ENCODE assay signal across 8 cellular contexts in genomic region chr17:77282524-77283515, GRCh38.
A peak's percentile ranks its signal among the peaks of the same experiment; 100 is the strongest.
DNase-seq lines count a peak whose midpoint lies in the region; ATAC-seq, FAIRE-seq and TF ChIP-seq lines count a peak whose summit lies in the region.

No MANE protein-coding gene starts in this region.

- H3K4me1 ChIP-seq in astrocyte (ENCODE audit: insufficient read depth, low read length) (peaks cover 64% of the 10 kb centered on the region), mucosa of descending colon (ENCODE audit: low read depth) (peaks cover 59% of the 10 kb centered on the region), Karpas-422 (ENCODE audit: low read length) (no peaks in the 10 kb centered on the region)

- H3K9ac ChIP-seq in astrocyte (ENCODE audit: low read length) (peak overlapping the region; percentile 67), Karpas-422 (ENCODE audit: low read length) (no peak overlapping the region)

- H3K9me2 ChIP-seq in Karpas-422 (replicated peaks; ENCODE audit: insufficient read depth, low read length): no peaks in the 10 kb centered on the region

- H3K36me3 Mint-ChIP-seq in astrocyte (ENCODE audit: low read depth, unreplicated experiment): no peaks in the 10 kb centered on the region

- intact Hi-C loops in mucosa of descending colon (cut with DNase I, micrococcal nuclease): no loop called here

- H3K27me3 Mint-ChIP-seq in astrocyte (ENCODE audit: low read depth, unreplicated experiment): peaks cover 7% of the 10 kb centered on the region

- H3K9me3 ChIP-seq in astrocyte (ENCODE audit: insufficient read depth, low read depth, low read length): no peaks in the 10 kb centered on the region
- H3K9me3 ChIP-seq in mucosa of descending colon: no peaks in the 10 kb centered on the region
- H3K9me3 ChIP-seq in Karpas-422 (ENCODE audit: low read length): no peaks in the 10 kb centered on the region

- H3K27ac Mint-ChIP-seq in astrocyte (ENCODE audit: unreplicated experiment): no peak overlapping the region

- H3K27ac ChIP-seq in astrocyte (ENCODE audit: low read depth, low read length) (no peak overlapping the region), Karpas-422 (ENCODE audit: low read length) (no peak overlapping the region)

- peaks cover 24% of the 10 kb centered on the region for H3K4me1 Mint-ChIP-seq in astrocyte (ENCODE audit: low read depth, unreplicated experiment)

- ATAC-seq in mucosa of descending colon: no peak
- ATAC-seq in GM21619 (IDR thresholded peaks at IDR 0.05; ENCODE audit: unreplicated experiment): no peak
- ATAC-seq in HG03565 (IDR thresholded peaks at IDR 0.05; ENCODE audit: unreplicated experiment): no peak

- peak; percentile 85 for DNase-seq in CD1c-positive myeloid dendritic cell (ENCODE audit: extremely low spot score)
- peak; percentile 79 for DNase-seq in HT-29 (ENCODE audit: low spot score)
- peak; percentile 80 for DNase-seq in astrocyte (ENCODE audit: low read depth)
- peak; percentile 77 to 78 (median 77) for DNase-seq in mucosa of descending colon
- no peak for DNase-seq in Karpas-422
- DNase-seq in AML-193 (lab: John Stamatoyannopoulos, UW): no peak

- H3K36me3 ChIP-seq in astrocyte (ENCODE audit: insufficient read depth, low read length) (no peaks in the 10 kb centered on the region), mucosa of descending colon (ENCODE audit: low read depth) (no peaks in the 10 kb centered on the region), Karpas-422 (ENCODE audit: insufficient read depth, low read length) (no peaks in the 10 kb centered on the region)

- no peak for TF ChIP-seq CTCF in astrocyte (IDR thresholded peaks at IDR 0.05; ENCODE audit: insufficient read depth, low read depth, low read length)
- no peak for TF ChIP-seq CTCF in mucosa of descending colon (IDR thresholded peaks at IDR 0.05)

- H3K4me3 Mint-ChIP-seq in astrocyte (ENCODE audit: unreplicated experiment): peak overlapping the region; percentile 78

- H4K20me1 ChIP-seq in astrocyte (ENCODE audit: insufficient read depth, low read length): no peaks in the 10 kb centered on the region
- 0 out of 2 replicates have a peak, but pooled peaks cover 4% of the 10 kb centered on the region for H4K20me1 ChIP-seq in Karpas-422 (ENCODE audit: insufficient read depth, low read depth, low read length)

- no peaks in the 10 kb centered on the region for H3K27me3 ChIP-seq in astrocyte (ENCODE audit: insufficient read depth, low read length)
- H3K27me3 ChIP-seq in Karpas-422 (ENCODE audit: low read length): no peaks in the 10 kb centered on the region

- no peak overlapping the region for H2AFZ ChIP-seq in astrocyte (ENCODE audit: low read depth, low read length)
- no peak overlapping the region for H2AFZ ChIP-seq in Karpas-422 (ENCODE audit: low read length)

- H3K9me3 Mint-ChIP-seq in astrocyte (ENCODE audit: unreplicated experiment): no peaks in the 10 kb centered on the region

- peak overlapping the region; percentile 90 for H3K4me2 ChIP-seq in astrocyte (ENCODE audit: low read length)
- H3K4me2 ChIP-seq in Karpas-422 (ENCODE audit: low read depth, low read length, poor library complexity, severe bottlenecking): no peak overlapping the region

- FAIRE-seq in astrocyte (lab: Jason Lieb, UNC): no peak

- H3K4me3 ChIP-seq in astrocyte (ENCODE audit: insufficient read depth, low read depth, low read length) (peak overlapping the region; percentile 29), mucosa of descending colon (no peak overlapping the region), Karpas-422 (ENCODE audit: low read length) (no peak overlapping the region)

- peaks cover 10% of the 10 kb centered on the region for H3K79me2 ChIP-seq in astrocyte (ENCODE audit: insufficient read depth, low read length)
- no peaks in the 10 kb centered on the region for H3K79me2 ChIP-seq in Karpas-422 (ENCODE audit: low read length)

Comparison
In these comparisons a context has a peak if more than half of its experiments do, and no peak if none do; other contexts are left out.
1. DNase-seq: peak in CD1c-positive myeloid dendritic cell (single experiment), HT-29 (single experiment), astrocyte (single experiment) and mucosa of descending colon (3 of 3); none in Karpas-422 (single experiment) and AML-193 (0 of 2).